8 cellular contexts compared by ENCODE assay signal in the genomic region with DNA sequence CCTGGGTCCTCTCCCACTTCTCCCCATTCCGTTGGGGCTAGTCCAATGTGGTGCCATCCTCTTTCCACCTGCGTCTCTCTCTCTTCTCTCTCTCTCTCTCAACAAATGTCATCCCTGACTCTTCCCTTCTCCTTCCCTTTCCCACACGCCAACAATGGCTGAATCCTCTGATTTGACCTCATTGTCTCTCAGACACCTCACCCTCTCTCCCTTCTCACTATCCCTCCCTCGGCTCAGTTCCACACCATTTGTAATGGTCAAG. TPM values are rescaled to one million over a fixed set of nuclear protein-coding genes. Genes with fewer than 3 reads are reported as not detected.
DNase-seq lines count a peak whose midpoint lies in the region; ATAC-seq and TF ChIP-seq lines count a peak whose summit lies in the region.

No MANE protein-coding gene starts in this region.

- TF ChIP-seq EP300 in stomach (IDR thresholded peaks at IDR 0.05): no peak

- H3K27me3 Mint-ChIP-seq in activated CD8-positive, alpha-beta T cell treated with anti-CD3 and anti-CD28 coated beads, Interleukin-2, amount 10 ng/mL, durations not matched to agents 7 days and 5 days (ENCODE audit: low read depth): no peaks in the 10 kb centered on the region

- intact Hi-C loops in stomach (cut with DNase I; ENCODE audit: low total_unique reads): no loop called here

- CTCF ChIA-PET in activated CD8-positive, alpha-beta T cell treated with anti-CD3 and anti-CD28 coated beads, Interleukin-2, amount 10 ng/mL, durations not matched to agents 7 days and 5 days (lab: Charles Lee): interaction anchor here (0.7 to 1.5 kb wide), 5 partner anchors 9 to 1020 kb away, joined by 3 to 4 read pairs (median 3); partner anchors contain the start of genes ELAC2 and MAP2K4

- ATAC-seq in activated CD8-positive, alpha-beta T cell treated with anti-CD3 and anti-CD28 coated beads, Interleukin-2, amount 10 ng/mL, durations not matched to agents 7 days and 5 days: no peak
- ATAC-seq in HG02840 (IDR thresholded peaks at IDR 0.05; ENCODE audit: low FRiP score, unreplicated experiment): no peak

- 53 to 71% (median 62%) methylated on average over 4 of the region's 4 CpGs for WGBS in stomach, 5 donors

- H3K4me3 ChIP-seq in iPS-18c (ENCODE audit: insufficient read depth, low read depth, low read length) (peak overlapping the region; percentile 61), stomach (peak overlapping the region; percentile 71 to 96 (median 82))

- H3K27ac ChIP-seq in stomach: peak overlapping the region; percentile 79 to 96 (median 94)

- POLR2A ChIA-PET in activated CD8-positive, alpha-beta T cell treated with anti-CD3 and anti-CD28 coated beads, Interleukin-2, amount 10 ng/mL, durations not matched to agents 7 days and 5 days (lab: Charles Lee): interaction anchor here (0.6 to 6.1 kb wide), 14 partner anchors 9 to 1020 kb away, joined by 3 to 128 read pairs (median 8); partner anchors contain the start of genes ELAC2 and MAP2K4

- peaks cover 19% of the 10 kb centered on the region for H3K4me1 Mint-ChIP-seq in activated CD8-positive, alpha-beta T cell treated with anti-CD3 and anti-CD28 coated beads, Interleukin-2, amount 10 ng/mL, durations not matched to agents 7 days and 5 days (ENCODE audit: low read depth)

- no peak for TF ChIP-seq POLR2A in stomach (IDR thresholded peaks at IDR 0.05)

- peak overlapping the region; percentile 97 for H3K4me3 Mint-ChIP-seq in activated CD8-positive, alpha-beta T cell treated with anti-CD3 and anti-CD28 coated beads, Interleukin-2, amount 10 ng/mL, durations not matched to agents 7 days and 5 days

- peaks cover 8% of the 10 kb centered on the region for H3K36me3 Mint-ChIP-seq in activated CD8-positive, alpha-beta T cell treated with anti-CD3 and anti-CD28 coated beads, Interleukin-2, amount 10 ng/mL, durations not matched to agents 7 days and 5 days (ENCODE audit: low read depth)

- H3K27me3 ChIP-seq in stomach: no peaks in the 10 kb centered on the region

- TF ChIP-seq CTCF in stomach (IDR thresholded peaks at IDR 0.05): no peak

- DNase-seq in NCI-H146 (lab: John Stamatoyannopoulos, UW) (peak; percentile 28), NCI-H146 treated with DMSO at 0.1 percent for 48 hours (lab: John Stamatoyannopoulos, UW; ENCODE audit: unreplicated experiment) (no peak), stomach (no peak), amniotic stem cell (lab: John Stamatoyannopoulos, UW) (no peak)
- DNase-seq in activated CD8-positive, alpha-beta T cell treated with anti-CD3 and anti-CD28 coated beads, Interleukin-2, amount 10 ng/mL, durations not matched to agents 7 days and 5 days: no peak
- no peak for DNase-seq in stimulated activated CD4-positive, alpha-beta T cell treated with anti-CD3 and anti-CD28 coated beads, Interleukin-2, amount 100 ng/mL, for 48 hours

- no peaks in the 10 kb centered on the region for H3K9me3 Mint-ChIP-seq in activated CD8-positive, alpha-beta T cell treated with anti-CD3 and anti-CD28 coated beads, Interleukin-2, amount 10 ng/mL, durations not matched to agents 7 days and 5 days (ENCODE audit: insufficient read depth)

- H3K4me1 ChIP-seq in stomach: peaks cover 0 to 20% (median 15%) of the 10 kb centered on the region in 4 donors

- H3K9me3 ChIP-seq in iPS-18c (ENCODE audit: control insufficient read depth, insufficient read depth, low read length) (no peaks in the 10 kb centered on the region), stomach (no peaks in the 10 kb centered on the region)

- H3K27ac Mint-ChIP-seq in activated CD8-positive, alpha-beta T cell treated with anti-CD3 and anti-CD28 coated beads, Interleukin-2, amount 10 ng/mL, durations not matched to agents 7 days and 5 days: peak overlapping the region; percentile 98

- H3K36me3 ChIP-seq in stomach: no peaks in the 10 kb centered on the region

RNA-seq across cellular contexts. Expression of gene ZNF18, which starts 0.6 kb away (rescaled TPM):
- 10 to 100 TPM; 11.7 to 13.7 TPM for total RNA-seq in activated CD8-positive, alpha-beta T cell treated with anti-CD3 and anti-CD28 coated beads, Interleukin-2, amount 10 ng/mL, durations not matched to agents 7 days and 5 days
- total RNA-seq in stomach: 10 to 100 TPM in 1 of 5 donors, 1 to 10 TPM in 3, not detected in 1; 6.7 to 13.2 (median 8.3) TPM
- 1 to 10 TPM; 3.7 to 5.4 (median 5.0) TPM for polyA plus RNA-seq in stomach

RNA-seq across cellular contexts. Expression of gene MAP2K4, which starts 22.8 kb away (rescaled TPM):
- 10 to 100 TPM; 43.2 to 45.3 TPM for total RNA-seq in activated CD8-positive, alpha-beta T cell treated with anti-CD3 and anti-CD28 coated beads, Interleukin-2, amount 10 ng/mL, durations not matched to agents 7 days and 5 days
- 100 to 1,000 TPM in 1 of 5 donors, 10 to 100 TPM in 3, 1 to 10 TPM in 1; 1.4 to 174 (median 48.1) TPM for total RNA-seq in stomach
- 10 to 100 TPM in 2 of 3 donors, 1 to 10 TPM in 1; 9.2 to 13.9 (median 11.8) TPM for polyA plus RNA-seq in stomach
